1 cellular context compared by ENCODE assay signal in genomic region chr22:37805878-37806277, GRCh38.
TF ChIP-seq lines count a peak whose summit lies in the region.

No MANE protein-coding gene starts in this region.

TF ChIP-seq in IMR-90, 13 proteins besides CTCF, POLR2A, EP300 and RAD21 (continued from another document):
- TF ChIP-seq BHLHE40 (IDR thresholded peaks at IDR 0.05; ENCODE audit: low read depth, low read length) (no peak), SMC3 (IDR thresholded peaks at IDR 0.05; ENCODE audit: low read depth, low read length) (no peak), CEBPB (IDR thresholded peaks at IDR 0.05; ENCODE audit: low read depth, low read length) (no peak), NFE2L2 (IDR thresholded peaks at IDR 0.05; ENCODE audit: low read depth, low read length) (no peak)
